1 cellular context compared by ENCODE assay signal in genomic region chr2:121694398-121695178, GRCh38.
TF ChIP-seq lines count a peak whose summit lies in the region.

No MANE protein-coding gene starts in this region.

TF ChIP-seq in HepG2, 621 proteins besides CTCF, POLR2A, EP300 and RAD21:
- TF ChIP-seq GABPA (IDR thresholded peaks at IDR 0.05; ENCODE audit: low read depth, low read length): no peak
- TF ChIP-seq GABPA (CRISPR knock-in tag; IDR thresholded peaks at IDR 0.05; ENCODE audit: low read depth): no peak
- TF ChIP-seq CREB1 (IDR thresholded peaks at IDR 0.05): 0 out of 2 replicates have a peak, but pooled peaks have one; percentile 12
- no peak for TF ChIP-seq CREB1 (CRISPR knock-in tag; IDR thresholded peaks at IDR 0.05)
